ENCODE assay signal across 16 cellular contexts in genomic region chr7:11592699-11593098, GRCh38.
"Had no signal": no experiment of that assay in that cellular context is flagged by ENCODE, and none has a peak within 500 bp of the region (broad histone marks: within the 10 kb centered on the region; RNA-seq: fewer than 3 reads in every experiment).

No MANE protein-coding gene starts in this region.

- H3K9me3 Mint-ChIP-seq: activated CD4-positive, alpha-beta T cell treated with anti-CD3 and anti-CD28 coated beads, Interleukin-2, amount 10 ng/mL, durations not matched to agents 7 days and 5 days; activated T-helper 17 cell treated with anti-CD3 and anti-CD28 coated beads, Interleukin-2, amount 50 U/mL, for 72 hours; endodermal cell had no signal

- H3K9me3 ChIP-seq: left lung, stomach, thoracic aorta had no signal

- H3K4me3 ChIP-seq: left lung, neural progenitor cell, skin epidermis, stomach, thoracic aorta had no signal

- H3K27ac Mint-ChIP-seq: activated CD4-positive, alpha-beta T cell treated with anti-CD3 and anti-CD28 coated beads, Interleukin-2, amount 10 ng/mL, durations not matched to agents 7 days and 5 days; activated naive CD4-positive, alpha-beta T cell treated with anti-CD3 and anti-CD28 coated beads for 36 hours; activated T-helper 17 cell treated with anti-CD3 and anti-CD28 coated beads, Interleukin-2, amount 50 U/mL, for 72 hours; dendritic cell treated with granulocyte-macrophage colony-stimulating factor and Interleukin-4, amounts not matched to agents 40 ng/mL and 50 ng/mL, for 4 days; neural progenitor cell; T-helper 17 cell had no signal

- H3K27ac ChIP-seq: left lung, neural progenitor cell, skin epidermis, thoracic aorta had no signal

- H3K27me3 Mint-ChIP-seq: activated CD4-positive, alpha-beta T cell treated with anti-CD3 and anti-CD28 coated beads, Interleukin-2, amount 10 ng/mL, durations not matched to agents 7 days and 5 days; activated T-helper 17 cell treated with anti-CD3 and anti-CD28 coated beads, Interleukin-2, amount 50 U/mL, for 72 hours; dendritic cell treated with granulocyte-macrophage colony-stimulating factor and Interleukin-4, amounts not matched to agents 40 ng/mL and 50 ng/mL, for 4 days; T-helper 17 cell had no signal

- DNase-seq: activated CD4-positive, alpha-beta T cell treated with anti-CD3 and anti-CD28 coated beads, Interleukin-2, amount 10 ng/mL, durations not matched to agents 7 days and 5 days; activated CD4-positive, CD25-positive, alpha-beta regulatory T cell; activated naive CD4-positive, alpha-beta T cell treated with anti-CD3 and anti-CD28 coated beads for 36 hours; activated T-cell treated with anti-CD3 and anti-CD28 coated beads for 4 hours; endodermal cell; foreskin melanocyte; head of caudate nucleus; left lung; retina; stomach; T-helper 17 cell had no signal

- H3K4me1 ChIP-seq: neural progenitor cell had no signal

- H3K36me3 Mint-ChIP-seq: neural progenitor cell had no signal

- H3K4me1 Mint-ChIP-seq: activated CD4-positive, alpha-beta T cell treated with anti-CD3 and anti-CD28 coated beads, Interleukin-2, amount 10 ng/mL, durations not matched to agents 7 days and 5 days; activated T-helper 17 cell treated with anti-CD3 and anti-CD28 coated beads, Interleukin-2, amount 50 U/mL, for 72 hours; endodermal cell; neural progenitor cell; T-helper 17 cell had no signal

- H3K27me3 ChIP-seq: left lung, neural progenitor cell, stomach had no signal

- H3K36me3 ChIP-seq: left lung, neural progenitor cell, stomach, thoracic aorta had no signal

- H3K4me3 Mint-ChIP-seq: activated CD4-positive, alpha-beta T cell treated with anti-CD3 and anti-CD28 coated beads, Interleukin-2, amount 10 ng/mL, durations not matched to agents 7 days and 5 days; activated naive CD4-positive, alpha-beta T cell treated with anti-CD3 and anti-CD28 coated beads for 36 hours; activated T-helper 17 cell treated with anti-CD3 and anti-CD28 coated beads, Interleukin-2, amount 50 U/mL, for 72 hours; dendritic cell treated with granulocyte-macrophage colony-stimulating factor and Interleukin-4, amounts not matched to agents 40 ng/mL and 50 ng/mL, for 4 days; endodermal cell; neural progenitor cell; T-helper 17 cell had no signal

- ATAC-seq: activated T-helper 17 cell treated with anti-CD3 and anti-CD28 coated beads, Interleukin-2, amount 50 U/mL, for 72 hours; left lung; T-helper 17 cell had no signal
